Comparison of ENCODE assay signal across 10 cellular contexts in the genomic region with DNA sequence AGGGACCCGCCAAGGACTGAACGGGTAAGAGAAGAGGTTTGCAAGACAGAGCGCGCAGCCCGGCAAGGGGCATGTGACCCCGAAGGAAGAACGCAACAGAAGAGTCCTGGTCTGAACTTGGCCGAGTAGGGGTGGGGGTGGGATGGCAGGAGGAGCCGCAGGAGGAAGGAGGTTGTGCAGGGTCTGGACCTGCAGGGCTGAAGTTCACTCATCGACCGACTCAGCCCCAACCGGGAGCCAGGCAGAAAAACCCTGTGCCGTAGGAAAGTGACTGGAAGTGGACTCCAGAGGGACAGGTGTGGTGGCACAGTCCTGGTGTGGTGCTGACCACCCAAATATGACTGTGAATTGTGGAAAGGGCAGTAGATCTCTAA. TPM values are rescaled to one million over a fixed set of nuclear protein-coding genes. Genes with fewer than 3 reads are reported as not detected.
DNase-seq lines count a peak whose midpoint lies in the region; ATAC-seq, FAIRE-seq and TF ChIP-seq lines count a peak whose summit lies in the region.
"Had no signal": no experiment of that assay in that cellular context is flagged by ENCODE, and none has a peak within 500 bp of the region (broad histone marks: within the 10 kb centered on the region; RNA-seq: fewer than 3 reads in every experiment).

No MANE protein-coding gene starts in this region.

- no peak for TF ChIP-seq CTCF in astrocyte of the cerebellum (IDR thresholded peaks at IDR 0.05; ENCODE audit: low read depth, low read length, missing control alignments)
- TF ChIP-seq CTCF in kidney (IDR thresholded peaks at IDR 0.05; ENCODE audit: borderline replicate concordance, extremely low read depth, insufficient read depth): no peak
- TF ChIP-seq CTCF in smooth muscle cell (IDR thresholded peaks at IDR 0.05; ENCODE audit: borderline replicate concordance, insufficient read depth, poor library complexity, severe bottlenecking): no peak

- DNase-seq in DMS53 (lab: John Stamatoyannopoulos, UW) (peak; percentile 68), DMS53 treated with DMSO at 0.1 percent for 48 hours (lab: John Stamatoyannopoulos, UW; ENCODE audit: unreplicated experiment) (no peak), astrocyte of the cerebellum (ENCODE audit: low read depth) (no peak), kidney (peak; percentile 66), smooth muscle cell (lab: John Stamatoyannopoulos, UW; ENCODE audit: unreplicated experiment) (no peak), activated gamma-delta T cell treated with Interleukin-2 at 50 U/mL for 16 hours (no peak), NCI-H1694 (lab: John Stamatoyannopoulos, UW) (no peak)

- peak overlapping the region; percentile 41 for H3K4me3 ChIP-seq in astrocyte of the cerebellum (ENCODE audit: low read depth, low read length)
- peak overlapping the region in 1 of 2 donors; percentile 39 for H3K4me3 ChIP-seq in kidney (ENCODE audit: low read length in 2 of 2)
- peak overlapping the region; percentile 51 for H3K4me3 ChIP-seq in smooth muscle cell

- H3K4me1 ChIP-seq in kidney (ENCODE audit: control insufficient read depth in 1 of 2, insufficient read depth in 1 of 2, low read depth in 1 of 2, low read length in 2 of 2) (peaks cover 0 to 7% of the 10 kb centered on the region in 2 donors), smooth muscle cell (ENCODE audit: low read depth) (peaks cover 5% of the 10 kb centered on the region)

- WGBS in smooth muscle cell (ENCODE audit: low lambda C conversion rate): 22% methylated on average over 13 of the region's 13 CpGs

- intact Hi-C loops in kidney (cut with DNase I): no loop called here

- H3K36me3 ChIP-seq in kidney (ENCODE audit: control insufficient read depth in 1 of 2, insufficient read depth in 2 of 2, low read length in 2 of 2) (peaks cover 0 to 4% of the 10 kb centered on the region in 2 donors), smooth muscle cell (ENCODE audit: low read depth) (no peaks in the 10 kb centered on the region)

- no peaks in the 10 kb centered on the region for H3K9me3 ChIP-seq in kidney (ENCODE audit: control insufficient read depth in 1 of 2, low read length in 2 of 2)
- no peaks in the 10 kb centered on the region for H3K9me3 ChIP-seq in smooth muscle cell (replicated peaks; ENCODE audit: low read depth)

- H3K4me2 ChIP-seq in smooth muscle cell: peak overlapping the region; percentile 95

- no peak for ATAC-seq in HG03432 (IDR thresholded peaks at IDR 0.05; ENCODE audit: unreplicated experiment)

- peaks cover 7% of the 10 kb centered on the region for H4K20me1 ChIP-seq in smooth muscle cell (ENCODE audit: low read depth)

- H3F3A ChIP-seq in smooth muscle cell (ENCODE audit: low read depth): peaks cover 2% of the 10 kb centered on the region

- peaks cover 42% of the 10 kb centered on the region for H3K27me3 ChIP-seq in smooth muscle cell (ENCODE audit: low read depth)

- no peak overlapping the region for H3K27ac ChIP-seq in kidney (ENCODE audit: low read depth in 2 of 2, low read length in 2 of 2)
- H3K27ac ChIP-seq in smooth muscle cell (ENCODE audit: low read depth): no peak overlapping the region
- H3K27ac ChIP-seq: 22Rv1 had no signal

- in situ Hi-C loops in astrocyte of the cerebellum (cut with HindIII; ENCODE audit: low sequenced_read_pairs): no loop called here

- no peak overlapping the region for H3K9ac ChIP-seq in kidney (ENCODE audit: low read length in 2 of 2)
- no peak overlapping the region for H3K9ac ChIP-seq in smooth muscle cell (ENCODE audit: low read depth)

- no peaks in the 10 kb centered on the region for H3K79me2 ChIP-seq in smooth muscle cell (ENCODE audit: low read depth)

- peak overlapping the region; percentile 54 for H2AFZ ChIP-seq in smooth muscle cell (ENCODE audit: low read depth)

- no peak for FAIRE-seq in kidney (lab: Jason Lieb, UNC)

RNA-seq across cellular contexts. Expression of a gene that starts 15.2 kb away (rescaled TPM):
- total RNA-seq in kidney (26.3 TPM), smooth muscle cell (7.6 and 11.8 TPM in 2 replicates)
- polyA plus RNA-seq in kidney (ENCODE audit: insufficient read depth, low read depth, low replicate concordance) (31.8 TPM), smooth muscle cell (33.4 and 46.7 TPM in 2 replicates)

RNA-seq across cellular contexts. Expression of a gene that starts 19.9 kb away (rescaled TPM):
- total RNA-seq in kidney (18.9 TPM), smooth muscle cell (0.04 and 0.40 TPM in 2 replicates)
- polyA plus RNA-seq in kidney (ENCODE audit: insufficient read depth, low read depth, low replicate concordance) (8.7 TPM), smooth muscle cell (0.72 and 1.0 TPM in 2 replicates)

RNA-seq across cellular contexts. Expression of a gene that starts 28.9 kb away (rescaled TPM):
- total RNA-seq in kidney (3.4 TPM), smooth muscle cell (0.36 and 0.72 TPM in 2 replicates)
- polyA plus RNA-seq in kidney (ENCODE audit: insufficient read depth, low read depth, low replicate concordance) (3.8 TPM), smooth muscle cell (0.32 and 0.47 TPM in 2 replicates)

RNA-seq across cellular contexts. Expression of a gene that starts 34.2 kb away (rescaled TPM):
- total RNA-seq in kidney (99.8 TPM), smooth muscle cell (23.6 TPM in 2 replicates)
- polyA plus RNA-seq in kidney (ENCODE audit: insufficient read depth, low read depth, low replicate concordance) (56.2 TPM), smooth muscle cell (10.4 and 13.4 TPM in 2 replicates)

RNA-seq across cellular contexts. Expression of a gene that starts 40.0 kb away (rescaled TPM):
- 20.2 TPM for total RNA-seq in kidney
- polyA plus RNA-seq in kidney (ENCODE audit: insufficient read depth, low read depth, low replicate concordance): 2.4 TPM
- not detected in 2 replicates for total RNA-seq in smooth muscle cell
- polyA plus RNA-seq in smooth muscle cell: not detected in 2 replicates
- total RNA-seq: lung microvascular endothelial cell had no signal

Comparison
In these comparisons a context has a peak if more than half of its experiments do, and no peak if none do; other contexts are left out.
1. DNase-seq: peak in DMS53 (single experiment) and kidney (single experiment); none in DMS53 treated with DMSO at 0.1 percent for 48 hours (single experiment), astrocyte of the cerebellum (single experiment), smooth muscle cell (single experiment), activated gamma-delta T cell treated with Interleukin-2 at 50 U/mL for 16 hours (single experiment) and NCI-H1694 (single experiment).
2. RNA of a gene that starts 19.9 kb away (total RNA-seq): 18.9 TPM in kidney (single experiment); 0.04 to 0.40 TPM in smooth muscle cell; every median in the first group is over 10 times any median in the second.